1 cellular context compared by ENCODE assay signal in the genomic region with DNA sequence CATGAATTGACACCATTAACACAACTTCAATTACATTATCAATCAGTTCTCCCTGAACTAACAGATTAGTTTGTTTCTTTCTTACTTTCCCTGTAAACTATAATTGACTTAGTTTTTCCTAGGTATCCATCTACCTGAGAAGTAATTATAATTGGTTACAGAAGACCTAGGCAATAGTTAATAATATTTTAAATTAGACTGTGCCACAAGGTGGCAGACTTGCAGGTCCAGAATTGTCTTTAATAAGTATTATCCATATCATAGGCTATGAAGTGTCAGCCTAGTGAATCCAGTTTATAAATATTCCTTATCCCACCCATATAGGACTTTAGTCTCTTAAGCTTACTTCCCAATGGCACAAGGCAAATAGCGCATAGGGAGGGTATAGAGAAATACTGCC.
TF ChIP-seq lines count a peak whose summit lies in the region.

No MANE protein-coding gene starts in this region.

TF ChIP-seq in A549, 52 proteins besides CTCF, POLR2A, EP300 and RAD21 (continued from another document):
- TF ChIP-seq REST (IDR thresholded peaks at IDR 0.05): no peak
